ENCODE assay signal across 8 cellular contexts in genomic region chr22:46367707-46368191, GRCh38. TPM values are rescaled to one million over a fixed set of nuclear protein-coding genes. Genes with fewer than 3 reads are reported as not detected.
DNase-seq lines count a peak whose midpoint lies in the region; ATAC-seq and TF ChIP-seq lines count a peak whose summit lies in the region.

No MANE protein-coding gene starts in this region.

- peak; percentile 84 for ATAC-seq in stimulated activated naive B cell treated with anti-CD40 and anti-IgM and Interleukin-4, amounts not matched to agents 10 μg/mL and 1 μg/mL and 100 μg/mL, for 72 hours (replicated peaks)
- no peak for ATAC-seq in GM19397 (IDR thresholded peaks at IDR 0.05; ENCODE audit: unreplicated experiment)

- intact Hi-C loops in dorsolateral prefrontal cortex (cut with DNase I) = loop anchor here in 1 of 2 donors (5.0 kb wide), 1 partner anchor 175 kb away; no protein-coding TSS in a partner anchor

- H3K4me3 ChIP-seq in dorsolateral prefrontal cortex = no peak overlapping the region
- peak overlapping the region; percentile 13 for H3K4me3 ChIP-seq in mononuclear cell (ENCODE audit: low read length)

- no peak overlapping the region for H3K27ac Mint-ChIP-seq in stimulated activated naive B cell treated with anti-CD40 and anti-IgM and Interleukin-4, amounts not matched to agents 10 μg/mL and 1 μg/mL and 100 μg/mL, for 72 hours

- TF ChIP-seq CTCF in dorsolateral prefrontal cortex (IDR thresholded peaks at IDR 0.05 in 54 of 56, conservative IDR thresholded peaks at IDR 0.05 in 2 of 56; ENCODE audit: low read depth in 1 of 56, partially characterized antibody in 56 of 56) = peak; percentile 28 to 85 (median 72)

- H3K4me1 ChIP-seq in mononuclear cell (ENCODE audit: insufficient read depth, low read length) = peaks cover 23% of the 10 kb centered on the region

- H3K27me3 ChIP-seq in dorsolateral prefrontal cortex (peaks cover 0 to 10% (median 0%) of the 10 kb centered on the region in 45 donors), mononuclear cell (ENCODE audit: insufficient read depth, low read length) (no peaks in the 10 kb centered on the region)

- H3K9me3 ChIP-seq in mononuclear cell (ENCODE audit: low read depth, low read length) = no peaks in the 10 kb centered on the region

- H3K27me3 Mint-ChIP-seq in stimulated activated naive B cell treated with anti-CD40 and anti-IgM and Interleukin-4, amounts not matched to agents 10 μg/mL and 1 μg/mL and 100 μg/mL, for 72 hours = peaks cover 14 to 42% of the 10 kb centered on the region in 2 donors

- peaks cover 8 to 14% of the 10 kb centered on the region in 2 donors for H3K4me1 Mint-ChIP-seq in stimulated activated naive B cell treated with anti-CD40 and anti-IgM and Interleukin-4, amounts not matched to agents 10 μg/mL and 1 μg/mL and 100 μg/mL, for 72 hours

- no peaks in the 10 kb centered on the region for H3K9me3 Mint-ChIP-seq in stimulated activated naive B cell treated with anti-CD40 and anti-IgM and Interleukin-4, amounts not matched to agents 10 μg/mL and 1 μg/mL and 100 μg/mL, for 72 hours

- DNase-seq in NK-92 (lab: John Stamatoyannopoulos, UW; ENCODE audit: unreplicated experiment) (peak; percentile 12), NCI-H526 (lab: John Stamatoyannopoulos, UW) (peak; percentile 43 to 75), dorsolateral prefrontal cortex (peak in 2 of 10 donors; percentile 43 to 65)
- DNase-seq in NK-92 treated with Interleukin-12 subunit alpha and Interleukin-12 subunit beta, amount 100 ng/mL, for 24 hours (lab: John Stamatoyannopoulos, UW) = no peak
- DNase-seq in activated CD4-positive, alpha-beta T cell treated with anti-CD3 and anti-CD28 coated beads, Interleukin-2, amount 50 U/mL, for 4 hours = peak; percentile 58 to 62
- peak; percentile 59 for DNase-seq in stimulated activated naive B cell treated with anti-CD40 and anti-IgM and Interleukin-4, amounts not matched to agents 10 μg/mL and 1 μg/mL and 100 μg/mL, for 72 hours

- no peak overlapping the region for H3K4me3 Mint-ChIP-seq in stimulated activated naive B cell treated with anti-CD40 and anti-IgM and Interleukin-4, amounts not matched to agents 10 μg/mL and 1 μg/mL and 100 μg/mL, for 72 hours

- no peak overlapping the region for H3K27ac ChIP-seq in dorsolateral prefrontal cortex

- peaks cover 8 to 15% of the 10 kb centered on the region in 2 donors for H3K36me3 Mint-ChIP-seq in stimulated activated naive B cell treated with anti-CD40 and anti-IgM and Interleukin-4, amounts not matched to agents 10 μg/mL and 1 μg/mL and 100 μg/mL, for 72 hours

RNA-seq across cellular contexts. Expression of gene TRMU, which starts 32.2 kb away (rescaled TPM):
- total RNA-seq in dorsolateral prefrontal cortex (10 to 100 TPM; 28.6 to 91.0 (median 58.7) TPM), mononuclear cell (26.0 TPM)
